Comparison of ENCODE assay signal across 27 cellular contexts in the genomic region with DNA sequence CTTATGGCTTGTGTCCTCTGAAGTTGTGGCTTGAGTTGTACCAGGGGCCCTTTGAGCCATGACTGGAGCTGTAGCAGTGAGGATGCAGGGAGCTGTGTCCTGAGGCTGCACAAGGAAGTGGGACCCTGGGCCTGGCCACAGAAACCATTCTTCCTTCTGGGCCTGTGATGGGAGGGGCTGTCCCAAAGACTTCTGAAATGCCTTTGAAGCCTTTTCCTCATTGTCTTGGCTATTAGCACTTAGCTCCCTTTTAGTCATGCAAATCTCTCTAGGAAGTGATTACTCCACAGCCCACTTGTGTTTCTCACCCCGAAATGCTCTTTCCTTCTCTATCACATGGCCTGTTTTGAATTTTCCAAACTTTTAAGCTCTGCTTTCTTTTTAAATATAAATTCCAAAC.
"Had no signal": no experiment of that assay in that cellular context is flagged by ENCODE, and none has a peak within 500 bp of the region (broad histone marks: within the 10 kb centered on the region; RNA-seq: fewer than 3 reads in every experiment).

No MANE protein-coding gene starts in this region.

- H3K4me3 ChIP-seq: coronary artery had no signal

- H3K27me3 Mint-ChIP-seq: activated T-cell treated with anti-CD3 and anti-CD28 coated beads, Interleukin-2, amount 50 U/mL, for 24 hours had no signal

- H3K27ac ChIP-seq: coronary artery, WERI-Rb-1 had no signal

- H3K4me3 Mint-ChIP-seq: activated CD8-positive, alpha-beta memory T cell treated with anti-CD3 and anti-CD28 coated beads, Interleukin-2, amount 10 ng/mL, durations not matched to agents 7 days and 5 days; activated naive CD4-positive, alpha-beta T cell treated with anti-CD3 and anti-CD28 coated beads, Interleukin-2, amount 50 U/mL, for 24 hours; activated T-cell treated with anti-CD3 and anti-CD28 coated beads, Interleukin-2, amount 50 U/mL, for 24 hours; activated T-helper 1 cell treated with anti-CD3 and anti-CD28 coated beads, Interleukin-12 subunit alpha, Interleukin-12 subunit beta, Interleukin-2, Interleukin-4 antibody, amounts not matched to agents 30 ng/mL and 10 ng/mL and 1 ng/mL, durations not matched to agents 14 hours and 24 hours and 36 hours; T-cell had no signal

- H3K4me1 Mint-ChIP-seq: activated CD8-positive, alpha-beta memory T cell treated with anti-CD3 and anti-CD28 coated beads, Interleukin-2, amount 10 ng/mL, durations not matched to agents 7 days and 5 days had no signal

- H3K36me3 ChIP-seq: WERI-Rb-1 had no signal

- H3K27ac Mint-ChIP-seq: activated CD8-positive, alpha-beta memory T cell treated with anti-CD3 and anti-CD28 coated beads, Interleukin-2, amount 10 ng/mL, durations not matched to agents 7 days and 5 days; activated T-cell treated with anti-CD3 and anti-CD28 coated beads, Interleukin-2, amount 50 U/mL, for 24 hours; activated T-helper 1 cell treated with anti-CD3 and anti-CD28 coated beads, Interleukin-12 subunit alpha, Interleukin-12 subunit beta, Interleukin-2, Interleukin-4 antibody, amounts not matched to agents 30 ng/mL and 10 ng/mL and 1 ng/mL, durations not matched to agents 14 hours and 24 hours and 36 hours; T-cell had no signal

- DNase-seq: activated CD4-positive, alpha-beta T cell treated with anti-CD3 and anti-CD28 coated beads for 48 hours; activated CD4-positive, alpha-beta T cell treated with anti-CD3 and anti-CD28 coated beads, Interleukin-2, amount 50 U/mL, for 48 hours; activated CD4-positive, CD25-positive, alpha-beta regulatory T cell treated with anti-CD3 and anti-CD28 coated beads, Interleukin-2, amount 50 U/mL, for 72 hours; activated effector memory CD4-positive, alpha-beta T cell treated with Interleukin-2 at 50 U/mL for 16 hours; activated naive CD4-positive, alpha-beta T cell; activated T-cell treated with anti-CD3 and anti-CD28 coated beads, Interleukin-2, amount 50 U/mL, for 24 hours; aorta; central memory CD4-positive, alpha-beta T cell; MM.1S; NCI-H146; NCI-H2029; NCI-H2107; NCI-H2171 treated with DMSO at 0.1 percent for 48 hours; NCI-H345; NCI-H510A; NCI-H526 treated with DMSO at 0.1 percent for 48 hours; NCI-H82; PC-3; SHP77 treated with DMSO at 0.1 percent for 48 hours; T-cell; T-helper 2 cell; T1000; WERI-Rb-1 had no signal
